Comparison of ENCODE assay signal across 19 cellular contexts in the genomic region with DNA sequence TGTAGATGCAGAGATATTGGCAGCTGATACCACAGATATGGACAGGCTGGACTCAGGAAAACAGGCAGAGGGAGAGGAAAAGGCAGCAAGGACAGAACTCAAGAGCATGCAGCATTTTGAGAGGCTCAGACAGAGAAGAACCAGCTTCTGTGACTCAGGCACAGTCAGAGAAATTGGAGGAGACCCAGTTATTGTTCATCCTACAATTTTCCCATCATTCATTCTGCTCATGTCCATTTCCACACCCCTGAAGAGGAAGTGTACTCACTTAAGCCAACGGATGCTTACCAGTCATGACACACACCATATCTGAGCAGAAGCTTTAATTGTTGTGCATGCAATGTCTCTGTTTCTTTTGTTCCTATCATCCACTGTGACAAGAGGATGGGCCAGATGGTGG.
DNase-seq lines count a peak whose midpoint lies in the region; ATAC-seq and TF ChIP-seq lines count a peak whose summit lies in the region.
"Had no signal": no experiment of that assay in that cellular context is flagged by ENCODE, and none has a peak within 500 bp of the region (broad histone marks: within the 10 kb centered on the region; RNA-seq: fewer than 3 reads in every experiment).

No MANE protein-coding gene starts in this region.

- DNase-seq in AG09319 (ENCODE audit: extremely low read depth, low read depth), result peak; percentile 10
- DNase-seq in HFF-Myc (ENCODE audit: extremely low read depth, low read depth), result peak; percentile 24
- DNase-seq in amniotic epithelial cell (ENCODE audit: low read depth), result peak; percentile 65
- peak; percentile 32 for DNase-seq in foreskin melanocyte
- DNase-seq in nucleus accumbens (lab: John Stamatoyannopoulos, UW), result no peak
- no peak for DNase-seq in stimulated activated CD4-positive, alpha-beta T cell treated with anti-CD3 and anti-CD28 coated beads, Interleukin-4, amount 100 ng/mL, for 24 hours
- DNase-seq in RPMI8226, result no peak
- DNase-seq in sciatic nerve (ENCODE audit: low spot score), result no peak
- DNase-seq: C1 segment of cervical spinal cord; cerebellar nuclear complex; DND-41; NCI-H1436; NCI-H446; PC-9; stimulated activated CD4-positive, alpha-beta T cell treated with anti-CD3 and anti-CD28 coated beads, Interleukin-15, amount 100 ng/mL, for 24 hours; T-helper 1 cell had no signal

- no peak overlapping the region for H3K4me3 ChIP-seq in HFF-Myc (replicated peaks; ENCODE audit: low read depth, low read length)
- H3K4me3 ChIP-seq: hepatocyte, PC-9, prostate gland had no signal

- ATAC-seq in sciatic nerve, result no peak
- ATAC-seq: activated CD4-positive, CD25-positive, alpha-beta regulatory T cell treated with anti-CD3 and anti-CD28 coated beads, Interleukin-2, amount 50 U/mL, for 24 hours had no signal

- intact Hi-C loops in sciatic nerve (cut with DNase I), result no loop called here

- TF ChIP-seq CTCF in AG09319 (IDR thresholded peaks at IDR 0.05; ENCODE audit: low read depth, low read length) (no peak), HFF-Myc (IDR thresholded peaks at IDR 0.05; ENCODE audit: low read depth, low read length, missing control alignments) (no peak)

Comparison
In these comparisons a context has a peak if more than half of its experiments do, and no peak if none do; other contexts are left out.
1. DNase-seq: peak in AG09319 (single experiment), HFF-Myc (single experiment), amniotic epithelial cell (single experiment) and foreskin melanocyte (single experiment); none in nucleus accumbens (0 of 56), stimulated activated CD4-positive, alpha-beta T cell treated with anti-CD3 and anti-CD28 coated beads, Interleukin-4, amount 100 ng/mL, for 24 hours (single experiment), RPMI8226 (single experiment) and sciatic nerve (single experiment).